Comparison of ENCODE assay signal across 8 cellular contexts in genomic region chrX:13688772-13689518, GRCh38. TPM values are rescaled to one million over a fixed set of nuclear protein-coding genes. Genes with fewer than 3 reads are reported as not detected.
DNase-seq lines count a peak whose midpoint lies in the region; ATAC-seq and TF ChIP-seq lines count a peak whose summit lies in the region.

A gene with protein sequence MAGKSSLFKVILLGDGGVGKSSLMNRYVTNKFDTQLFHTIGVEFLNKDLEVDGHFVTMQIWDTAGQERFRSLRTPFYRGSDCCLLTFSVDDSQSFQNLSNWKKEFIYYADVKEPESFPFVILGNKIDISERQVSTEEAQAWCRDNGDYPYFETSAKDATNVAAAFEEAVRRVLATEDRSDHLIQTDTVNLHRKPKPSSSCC (plus strand): TSS chrX:13689128. CDS start chrX:13708747, 19,619 bp downstream.

- H3K27me3 ChIP-seq in ACC112 (ENCODE audit: insufficient read depth, low read length), result no peaks in the 10 kb centered on the region
- H3K27me3 ChIP-seq in kidney epithelial cell (ENCODE audit: control insufficient read depth, insufficient read depth, low read length), result peaks cover 2% of the 10 kb centered on the region

- ATAC-seq in GM18867 (IDR thresholded peaks at IDR 0.05; ENCODE audit: unreplicated experiment) (peak; percentile 74), HG03108 (IDR thresholded peaks at IDR 0.05; ENCODE audit: unreplicated experiment) (peak; percentile 70)

- peak within 1 kb of the TSS; percentile 100 for H3K4me3 ChIP-seq in ACC112 (ENCODE audit: low read depth, low read length)
- peak within 1 kb of the TSS; percentile 75 for H3K4me3 ChIP-seq in kidney epithelial cell (ENCODE audit: low read depth, low read length)

- H3K36me3 ChIP-seq in ACC112 (ENCODE audit: insufficient read depth, low read length) (0 out of 2 replicates have a peak, but pooled peaks cover 7% of the 10 kb centered on the region), kidney epithelial cell (ENCODE audit: control insufficient read depth, insufficient read depth, low read length) (no peaks in the 10 kb centered on the region)

- H3K4me1 ChIP-seq in ACC112 (ENCODE audit: control insufficient read depth, insufficient read depth, low read length, unreplicated experiment), result peaks cover 37% of the 10 kb centered on the region

- H3K27ac ChIP-seq in ACC112 (ENCODE audit: low read depth, low read length), result peak within 1 kb of the TSS; percentile 94

- TF ChIP-seq CTCF in kidney epithelial cell (IDR thresholded peaks at IDR 0.05; ENCODE audit: insufficient read depth, low read length, poor library complexity, severe bottlenecking), result no peak

- H2AFZ ChIP-seq in ACC112 (ENCODE audit: low read length, unreplicated experiment), result peak within 1 kb of the TSS; percentile 89

- peaks cover 49% of the 10 kb centered on the region for H3K79me2 ChIP-seq in ACC112 (ENCODE audit: control insufficient read depth, insufficient read depth, low read length, unreplicated experiment)

- peak; percentile 39 to 82 for DNase-seq in NCI-H446 (lab: John Stamatoyannopoulos, UW)
- DNase-seq in activated CD4-positive, alpha-beta T cell treated with anti-CD3 and anti-CD28 coated beads for 1 hour, result peak; percentile 64
- DNase-seq in cerebellum (ENCODE audit: low spot score), result peak; percentile 80
- DNase-seq in kidney epithelial cell (ENCODE audit: low read depth), result no peak
- DNase-seq in stimulated activated CD4-positive, alpha-beta T cell treated with anti-CD3 and anti-CD28 coated beads, Interleukin-1b, Interleukin-23, amount 100 ng/mL, for 1 hour (ENCODE audit: low read depth in 2 of 2), result peak; percentile 41 to 69

RNA-seq across cellular contexts. Expression of the gene that starts here (rescaled TPM):
- total RNA-seq in cerebellum (17.2 TPM), kidney epithelial cell (30.5 and 39.0 TPM in 2 replicates)
